Comparison of ENCODE assay signal across 19 cellular contexts in the genomic region with DNA sequence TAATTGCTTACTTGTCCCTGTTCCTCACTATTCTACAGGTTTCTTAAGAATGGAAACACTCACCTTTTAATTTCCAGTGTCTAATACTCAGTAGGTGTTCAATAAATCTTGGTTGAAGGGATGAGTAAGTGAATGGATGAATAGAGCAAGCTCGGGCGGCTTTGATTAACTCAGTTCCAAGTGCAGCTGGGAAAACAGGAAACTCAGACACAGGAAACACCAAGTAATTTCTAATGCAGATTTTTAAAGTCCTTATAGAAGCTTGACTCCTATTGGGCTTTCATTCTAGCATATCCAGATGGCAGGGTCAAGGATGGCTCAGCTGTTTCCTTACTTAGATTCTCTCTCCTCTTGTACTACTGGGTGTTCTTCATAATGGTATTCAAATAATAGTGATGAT. TPM values are rescaled to one million over a fixed set of nuclear protein-coding genes. Genes with fewer than 3 reads are reported as not detected.
DNase-seq lines count a peak whose midpoint lies in the region; ATAC-seq and TF ChIP-seq lines count a peak whose summit lies in the region.
"Had no signal": no experiment of that assay in that cellular context is flagged by ENCODE, and none has a peak within 500 bp of the region (broad histone marks: within the 10 kb centered on the region; RNA-seq: fewer than 3 reads in every experiment).

No MANE protein-coding gene starts in this region.

- TF ChIP-seq CTCF in foreskin keratinocyte (conservative IDR thresholded peaks at IDR 0.05), result no peak

- H3K9ac ChIP-seq in SK-N-MC (ENCODE audit: insufficient read length), result no peak overlapping the region
- H3K9ac ChIP-seq: BLaER1 treated with 17β-estradiol and CSF1 and Interleukin-3, amounts not matched to agents 10 nM and 100 nM; GM23248 had no signal

- no peaks in the 10 kb centered on the region for H3K27me3 ChIP-seq in foreskin keratinocyte
- H3K27me3 ChIP-seq: BLaER1 treated with 17β-estradiol and CSF1 and Interleukin-3, amounts not matched to agents 10 nM and 100 nM had no signal

- ATAC-seq in foreskin keratinocyte, result peak; percentile 27
- no peak for ATAC-seq in GM18870 (IDR thresholded peaks at IDR 0.05; ENCODE audit: unreplicated experiment)
- ATAC-seq: HCT116 had no signal

- peak overlapping the region; percentile 22; the same call in 1 of the 2 replicates for H3K4me3 ChIP-seq in SK-N-MC
- H3K4me3 ChIP-seq: BLaER1 treated with 17β-estradiol and CSF1 and Interleukin-3, amounts not matched to agents 10 nM and 100 nM; GM23248 had no signal

- H3K36me3 ChIP-seq in SK-N-MC (ENCODE audit: insufficient read depth, low read length), result no peaks in the 10 kb centered on the region
- H3K36me3 ChIP-seq: BLaER1 treated with 17β-estradiol and CSF1 and Interleukin-3, amounts not matched to agents 10 nM and 100 nM had no signal

- H3K9me3 ChIP-seq in SK-N-MC (ENCODE audit: low read depth, low read length), result no peaks in the 10 kb centered on the region
- H3K9me3 ChIP-seq: BLaER1 treated with 17β-estradiol and CSF1 and Interleukin-3, amounts not matched to agents 10 nM and 100 nM had no signal

- H3K4me1 ChIP-seq in foreskin keratinocyte, result peaks cover 3% of the 10 kb centered on the region

- DNase-seq in DMS 273 (lab: John Stamatoyannopoulos, UW; ENCODE audit: unreplicated experiment), result peak; percentile 17
- no peak for DNase-seq in DMS 273 treated with DMSO at 0.1 percent for 48 hours (lab: John Stamatoyannopoulos, UW)
- peak; percentile 42 for DNase-seq in A172 (ENCODE audit: low spot score)
- DNase-seq in SK-N-MC (ENCODE audit: low read depth, low spot score), result no peak
- peak in 1 of 2 donors; percentile 44 for DNase-seq in foreskin keratinocyte
- DNase-seq in NCI-H345 treated with DMSO at 0.1 percent for 48 hours (lab: John Stamatoyannopoulos, UW; ENCODE audit: unreplicated experiment), result no peak
- no peak for DNase-seq in cerebellar cortex (ENCODE audit: low spot score)
- DNase-seq: ACHN; CD4-positive, CD25-positive, alpha-beta regulatory T cell; DND-41; GF-D8; GM23248; KG1 had no signal

- H3K27ac ChIP-seq in SK-N-MC (no peak overlapping the region), foreskin keratinocyte (no peak overlapping the region)
- H3K27ac ChIP-seq: 22Rv1; BLaER1 treated with 17β-estradiol and CSF1 and Interleukin-3, amounts not matched to agents 10 nM and 100 nM; GM23248; HL-60 had no signal

RNA-seq across cellular contexts. Expression of gene CAMK1G, which starts 14.0 kb away (rescaled TPM):
- not detected in 2 replicates for total RNA-seq in A172 (2014; rRNA removed; shearing (Covaris generic))
- not detected in 2 replicates for total RNA-seq in foreskin keratinocyte
- polyA plus RNA-seq in foreskin keratinocyte, result not detected in 2 replicates
- total RNA-seq: CD4-positive, CD25-positive, alpha-beta regulatory T cell had no signal
- polyA plus RNA-seq: CD4-positive, CD25-positive, alpha-beta regulatory T cell; GM23248; IgD-negative memory B cell had no signal

RNA-seq across cellular contexts. Expression of gene LAMB3, which starts 54.7 kb away (rescaled TPM):
- total RNA-seq in A172 (2014; rRNA removed; shearing (Covaris generic)), result 7.0 and 13.7 TPM in 2 replicates
- 1,286 and 1,603 TPM in 2 replicates for total RNA-seq in foreskin keratinocyte
- polyA plus RNA-seq in foreskin keratinocyte, result 823 and 1,080 TPM in 2 replicates
- polyA plus RNA-seq: IgD-negative memory B cell had no signal

Comparison
In these comparisons a context has a peak if more than half of its experiments do, and no peak if none do; other contexts are left out.
1. DNase-seq: peak in DMS 273 (single experiment) and A172 (single experiment); none in DMS 273 treated with DMSO at 0.1 percent for 48 hours (single experiment), SK-N-MC (single experiment), NCI-H345 treated with DMSO at 0.1 percent for 48 hours (single experiment) and cerebellar cortex (single experiment).
2. RNA of gene LAMB3, which starts 54.7 kb away (total RNA-seq): 1,286 to 1,603 TPM in foreskin keratinocyte; 7.0 to 13.7 TPM in A172; every median in the first group is over 10 times any median in the second.